ENCODE assay signal across 10 cellular contexts in genomic region chr1:234230414-234230862, GRCh38.
DNase-seq lines count a peak whose midpoint lies in the region; ATAC-seq and TF ChIP-seq lines count a peak whose summit lies in the region.
"Had no signal": no experiment of that assay in that cellular context is flagged by ENCODE, and none has a peak within 500 bp of the region (broad histone marks: within the 10 kb centered on the region; RNA-seq: fewer than 3 reads in every experiment).

No MANE protein-coding gene starts in this region.

- H3K4me3 ChIP-seq in GM12865 (ENCODE audit: low read depth, low read length), result no peak overlapping the region

- DNase-seq in GM12865 (ENCODE audit: low read depth) (peak; percentile 46), NCI-H187 (lab: John Stamatoyannopoulos, UW) (peak; percentile 11 to 23), DMS153 treated with DMSO at 0.1 percent for 48 hours (lab: John Stamatoyannopoulos, UW; ENCODE audit: unreplicated experiment) (no peak), HT-29 (ENCODE audit: low spot score) (no peak)
- DNase-seq in NK-92 treated with Interleukin-12 subunit alpha and Interleukin-12 subunit beta, amount 100 ng/mL, for 24 hours (lab: John Stamatoyannopoulos, UW), result no peak
- DNase-seq: MM.1S had no signal

- H3K4me1 Mint-ChIP-seq in brain, result peaks cover 62% of the 10 kb centered on the region

- peak overlapping the region in 4 of 5 experiments; percentile 10 to 68 (median 28) for H3K4me3 Mint-ChIP-seq in brain

- H3K27ac Mint-ChIP-seq in brain, result peak overlapping the region in 3 of 5 experiments; percentile 0 to 76 (median 66)
- H3K27ac Mint-ChIP-seq: activated T-helper 2 cell treated with anti-CD3 and anti-CD28 coated beads, Interferon-gamma antibody, Interleukin-2, Interleukin-4, amounts not matched to agents 10 μg/mL and 5 μg/mL and 100 μg/mL, durations not matched to agents 14 hours and 24 hours and 36 hours had no signal

- H3K36me3 Mint-ChIP-seq in brain, result no peaks in the 10 kb centered on the region

- H3K27me3 Mint-ChIP-seq in brain, result peaks cover 19% of the 10 kb centered on the region

- peak; percentile 78 for ATAC-seq in GM21529 (IDR thresholded peaks at IDR 0.05; ENCODE audit: unreplicated experiment)
- ATAC-seq in HG03039 (IDR thresholded peaks at IDR 0.05; ENCODE audit: unreplicated experiment), result no peak

- peaks cover 0 to 3% (median 0%) of the 10 kb centered on the region in 5 experiments for H3K9me3 Mint-ChIP-seq in brain
- H3K9me3 Mint-ChIP-seq: activated T-helper 2 cell treated with anti-CD3 and anti-CD28 coated beads, Interferon-gamma antibody, Interleukin-2, Interleukin-4, amounts not matched to agents 10 μg/mL and 5 μg/mL and 100 μg/mL, durations not matched to agents 14 hours and 24 hours and 36 hours had no signal

- TF ChIP-seq CTCF in GM12865 (IDR thresholded peaks at IDR 0.05; ENCODE audit: insufficient read depth, low read depth, low read length, missing control alignments) (no peak), brain (conservative IDR thresholded peaks at IDR 0.05) (no peak)

Comparison
In these comparisons a context has a peak if more than half of its experiments do, and no peak if none do; other contexts are left out.
1. DNase-seq: peak in GM12865 (single experiment) and NCI-H187 (2 of 2); none in NK-92 treated with Interleukin-12 subunit alpha and Interleukin-12 subunit beta, amount 100 ng/mL, for 24 hours (single experiment), DMS153 treated with DMSO at 0.1 percent for 48 hours (single experiment) and HT-29 (single experiment).